8 cellular contexts compared by ENCODE assay signal in genomic region chr3:51799879-51800757, GRCh38. TPM values are rescaled to one million over a fixed set of nuclear protein-coding genes. Genes with fewer than 3 reads are reported as not detected.
DNase-seq lines count a peak whose midpoint lies in the region; ATAC-seq and TF ChIP-seq lines count a peak whose summit lies in the region.

No MANE protein-coding gene starts in this region.

- H3K4me1 Mint-ChIP-seq in CD14-positive monocyte = peaks cover 4% of the 10 kb centered on the region
- peaks cover 9 to 11% of the 10 kb centered on the region in 2 donors for H3K4me1 Mint-ChIP-seq in stimulated activated naive B cell treated with anti-CD40 and anti-IgM and Interleukin-4, amounts not matched to agents 10 μg/mL and 1 μg/mL and 100 μg/mL, for 72 hours

- no peak overlapping the region for H3K4me3 ChIP-seq in ascending aorta

- H3K27me3 Mint-ChIP-seq in CD14-positive monocyte (ENCODE audit: low read depth in 3 of 3) = peaks cover 10 to 23% (median 12%) of the 10 kb centered on the region in 3 donors
- H3K27me3 Mint-ChIP-seq in stimulated activated naive B cell treated with anti-CD40 and anti-IgM and Interleukin-4, amounts not matched to agents 10 μg/mL and 1 μg/mL and 100 μg/mL, for 72 hours = peaks cover 22 to 48% of the 10 kb centered on the region in 2 donors

- intact Hi-C loops in CD14-positive monocyte (cut with micrococcal nuclease) = loop anchor here (5.0 to 10.0 kb wide), 2 partner anchors 83 to 295 kb away; partner anchors contain the start of gene DCAF1 (in 1 of the 2)
- intact Hi-C loops in ascending aorta (cut with DNase I) = loop anchor here (2.0 kb wide), 1 partner anchor 297 kb away; no protein-coding TSS in a partner anchor

- TF ChIP-seq CTCF in CD14-positive monocyte (IDR thresholded peaks at IDR 0.05) = peak; percentile 83
- peak; percentile 66 for TF ChIP-seq CTCF in GM12874 (IDR thresholded peaks at IDR 0.05; ENCODE audit: insufficient read depth, low read depth, low read length)
- peak; percentile 54 to 73 (median 57) for TF ChIP-seq CTCF in ascending aorta (IDR thresholded peaks at IDR 0.05)

- no peaks in the 10 kb centered on the region for H3K9me3 Mint-ChIP-seq in CD14-positive monocyte
- H3K9me3 Mint-ChIP-seq in stimulated activated naive B cell treated with anti-CD40 and anti-IgM and Interleukin-4, amounts not matched to agents 10 μg/mL and 1 μg/mL and 100 μg/mL, for 72 hours = no peaks in the 10 kb centered on the region

- no peaks in the 10 kb centered on the region for H3K9me3 ChIP-seq in ascending aorta

- H3K27ac ChIP-seq in ascending aorta = no peak overlapping the region

- H3K4me1 ChIP-seq in ascending aorta = no peaks in the 10 kb centered on the region

- H3K4me3 Mint-ChIP-seq in CD14-positive monocyte = no peak overlapping the region
- no peak overlapping the region for H3K4me3 Mint-ChIP-seq in stimulated activated naive B cell treated with anti-CD40 and anti-IgM and Interleukin-4, amounts not matched to agents 10 μg/mL and 1 μg/mL and 100 μg/mL, for 72 hours

- H3K36me3 ChIP-seq in ascending aorta = no peaks in the 10 kb centered on the region

- DNase-seq in CD14-positive monocyte (ENCODE audit: low spot score) (no peak), NCI-H524 (lab: John Stamatoyannopoulos, UW) (peak; percentile 58 to 87), ascending aorta (ENCODE audit: low spot score in 2 of 2) (no peak), iPS-NIHi7 (ENCODE audit: extremely low spot score) (peak; percentile 47)
- DNase-seq in stimulated activated naive B cell treated with anti-CD40 and anti-IgM and Interleukin-4, amounts not matched to agents 10 μg/mL and 1 μg/mL and 100 μg/mL, for 72 hours = no peak

- H3K27me3 ChIP-seq in ascending aorta = no peaks in the 10 kb centered on the region

- peak; percentile 28 to 40 for ATAC-seq in stimulated activated naive B cell treated with anti-CD40 and anti-IgM and Interleukin-4, amounts not matched to agents 10 μg/mL and 1 μg/mL and 100 μg/mL, for 72 hours (replicated peaks)
- ATAC-seq in HG03571 (IDR thresholded peaks at IDR 0.05; ENCODE audit: unreplicated experiment) (no peak), GM21576 (IDR thresholded peaks at IDR 0.05; ENCODE audit: unreplicated experiment) (no peak)

- no peak overlapping the region for H3K27ac Mint-ChIP-seq in CD14-positive monocyte
- no peak overlapping the region for H3K27ac Mint-ChIP-seq in stimulated activated naive B cell treated with anti-CD40 and anti-IgM and Interleukin-4, amounts not matched to agents 10 μg/mL and 1 μg/mL and 100 μg/mL, for 72 hours

- H3K36me3 Mint-ChIP-seq in CD14-positive monocyte = no peaks in the 10 kb centered on the region
- H3K36me3 Mint-ChIP-seq in stimulated activated naive B cell treated with anti-CD40 and anti-IgM and Interleukin-4, amounts not matched to agents 10 μg/mL and 1 μg/mL and 100 μg/mL, for 72 hours = no peaks in the 10 kb centered on the region

RNA-seq across cellular contexts. Expression of gene IQCF6, which starts 21.1 kb away (rescaled TPM):
- polyA plus RNA-seq in CD14-positive monocyte = not detected
- total RNA-seq in ascending aorta = not detected

Comparison
In these comparisons a context has a peak if more than half of its experiments do, and no peak if none do; other contexts are left out.
1. DNase-seq: peak in NCI-H524 (2 of 2) and iPS-NIHi7 (single experiment); none in CD14-positive monocyte (single experiment), ascending aorta (0 of 2) and stimulated activated naive B cell treated with anti-CD40 and anti-IgM and Interleukin-4, amounts not matched to agents 10 μg/mL and 1 μg/mL and 100 μg/mL, for 72 hours (single experiment).
2. ATAC-seq: peak in stimulated activated naive B cell treated with anti-CD40 and anti-IgM and Interleukin-4, amounts not matched to agents 10 μg/mL and 1 μg/mL and 100 μg/mL, for 72 hours (2 of 2); none in HG03571 (single experiment) and GM21576 (single experiment).
3. Peak in every context shown above with its lines, with median percentiles within 50 percentile points of each other: CTCF ChIP-seq.